ENCODE assay signal across 1 cellular context in the genomic region with DNA sequence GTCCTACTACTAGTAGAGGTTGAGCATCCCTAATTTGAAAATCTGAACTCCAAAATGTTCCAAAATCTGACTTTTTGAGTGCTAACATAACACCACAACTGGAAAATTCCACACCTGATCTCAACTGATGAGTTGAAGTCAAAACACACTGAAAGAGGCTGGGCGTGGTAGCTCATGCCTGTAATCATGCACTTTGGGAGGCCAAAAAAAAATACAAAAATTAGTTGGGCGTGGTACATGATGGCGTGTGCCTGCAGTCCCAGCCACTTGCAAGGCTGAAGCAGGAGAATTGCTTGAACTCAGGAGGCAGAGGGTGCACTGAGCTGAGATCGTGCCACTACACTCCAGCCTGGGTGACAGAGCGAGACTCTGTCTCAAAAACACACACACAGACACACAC.
TF ChIP-seq lines count a peak whose summit lies in the region.

No MANE protein-coding gene starts in this region.

TF ChIP-seq in K562, 482 proteins besides CTCF, POLR2A, EP300 and RAD21 (continued from another document):
- TF ChIP-seq, protein P1, sequence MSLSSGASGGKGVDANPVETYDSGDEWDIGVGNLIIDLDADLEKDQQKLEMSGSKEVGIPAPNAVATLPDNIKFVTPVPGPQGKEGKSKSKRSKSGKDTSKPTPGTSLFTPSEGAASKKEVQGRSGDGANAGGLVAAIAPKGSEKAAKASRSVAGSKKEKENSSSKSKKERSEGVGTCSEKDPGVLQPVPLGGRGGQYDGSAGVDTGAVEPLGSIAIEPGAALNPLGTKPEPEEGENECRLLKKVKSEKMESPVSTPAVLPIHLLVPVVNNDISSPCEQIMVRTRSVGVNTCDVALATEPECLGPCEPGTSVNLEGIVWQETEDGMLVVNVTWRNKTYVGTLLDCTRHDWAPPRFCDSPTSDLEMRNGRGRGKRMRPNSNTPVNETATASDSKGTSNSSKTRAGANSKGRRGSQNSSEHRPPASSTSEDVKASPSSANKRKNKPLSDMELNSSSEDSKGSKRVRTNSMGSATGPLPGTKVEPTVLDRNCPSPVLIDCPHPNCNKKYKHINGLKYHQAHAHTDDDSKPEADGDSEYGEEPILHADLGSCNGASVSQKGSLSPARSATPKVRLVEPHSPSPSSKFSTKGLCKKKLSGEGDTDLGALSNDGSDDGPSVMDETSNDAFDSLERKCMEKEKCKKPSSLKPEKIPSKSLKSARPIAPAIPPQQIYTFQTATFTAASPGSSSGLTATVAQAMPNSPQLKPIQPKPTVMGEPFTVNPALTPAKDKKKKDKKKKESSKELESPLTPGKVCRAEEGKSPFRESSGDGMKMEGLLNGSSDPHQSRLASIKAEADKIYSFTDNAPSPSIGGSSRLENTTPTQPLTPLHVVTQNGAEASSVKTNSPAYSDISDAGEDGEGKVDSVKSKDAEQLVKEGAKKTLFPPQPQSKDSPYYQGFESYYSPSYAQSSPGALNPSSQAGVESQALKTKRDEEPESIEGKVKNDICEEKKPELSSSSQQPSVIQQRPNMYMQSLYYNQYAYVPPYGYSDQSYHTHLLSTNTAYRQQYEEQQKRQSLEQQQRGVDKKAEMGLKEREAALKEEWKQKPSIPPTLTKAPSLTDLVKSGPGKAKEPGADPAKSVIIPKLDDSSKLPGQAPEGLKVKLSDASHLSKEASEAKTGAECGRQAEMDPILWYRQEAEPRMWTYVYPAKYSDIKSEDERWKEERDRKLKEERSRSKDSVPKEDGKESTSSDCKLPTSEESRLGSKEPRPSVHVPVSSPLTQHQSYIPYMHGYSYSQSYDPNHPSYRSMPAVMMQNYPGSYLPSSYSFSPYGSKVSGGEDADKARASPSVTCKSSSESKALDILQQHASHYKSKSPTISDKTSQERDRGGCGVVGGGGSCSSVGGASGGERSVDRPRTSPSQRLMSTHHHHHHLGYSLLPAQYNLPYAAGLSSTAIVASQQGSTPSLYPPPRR (CRISPR knock-in tag; IDR thresholded peaks at IDR 0.05; ENCODE audit: borderline replicate concordance), result no peak
- TF ChIP-seq, protein P2, sequence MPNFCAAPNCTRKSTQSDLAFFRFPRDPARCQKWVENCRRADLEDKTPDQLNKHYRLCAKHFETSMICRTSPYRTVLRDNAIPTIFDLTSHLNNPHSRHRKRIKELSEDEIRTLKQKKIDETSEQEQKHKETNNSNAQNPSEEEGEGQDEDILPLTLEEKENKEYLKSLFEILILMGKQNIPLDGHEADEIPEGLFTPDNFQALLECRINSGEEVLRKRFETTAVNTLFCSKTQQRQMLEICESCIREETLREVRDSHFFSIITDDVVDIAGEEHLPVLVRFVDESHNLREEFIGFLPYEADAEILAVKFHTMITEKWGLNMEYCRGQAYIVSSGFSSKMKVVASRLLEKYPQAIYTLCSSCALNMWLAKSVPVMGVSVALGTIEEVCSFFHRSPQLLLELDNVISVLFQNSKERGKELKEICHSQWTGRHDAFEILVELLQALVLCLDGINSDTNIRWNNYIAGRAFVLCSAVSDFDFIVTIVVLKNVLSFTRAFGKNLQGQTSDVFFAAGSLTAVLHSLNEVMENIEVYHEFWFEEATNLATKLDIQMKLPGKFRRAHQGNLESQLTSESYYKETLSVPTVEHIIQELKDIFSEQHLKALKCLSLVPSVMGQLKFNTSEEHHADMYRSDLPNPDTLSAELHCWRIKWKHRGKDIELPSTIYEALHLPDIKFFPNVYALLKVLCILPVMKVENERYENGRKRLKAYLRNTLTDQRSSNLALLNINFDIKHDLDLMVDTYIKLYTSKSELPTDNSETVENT (CRISPR knock-in tag; IDR thresholded peaks at IDR 0.05), result no peak
- TF ChIP-seq RBFOX2 (IDR thresholded peaks at IDR 0.05; ENCODE audit: low read depth, low read length), result no peak
- TF ChIP-seq FOXA1 (IDR thresholded peaks at IDR 0.05; ENCODE audit: borderline replicate concordance), result no peak
- TF ChIP-seq, protein P3, sequence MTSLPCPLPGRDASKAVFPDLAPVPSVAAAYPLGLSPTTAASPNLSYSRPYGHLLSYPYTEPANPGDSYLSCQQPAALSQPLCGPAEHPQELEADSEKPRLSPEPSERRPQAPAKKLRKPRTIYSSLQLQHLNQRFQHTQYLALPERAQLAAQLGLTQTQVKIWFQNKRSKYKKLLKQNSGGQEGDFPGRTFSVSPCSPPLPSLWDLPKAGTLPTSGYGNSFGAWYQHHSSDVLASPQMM (CRISPR knock-in tag; IDR thresholded peaks at IDR 0.05), result no peak
- no peak for TF ChIP-seq TCF7L2 (IDR thresholded peaks at IDR 0.05; ENCODE audit: low read depth, low read length)
- TF ChIP-seq SETDB1 (IDR thresholded peaks at IDR 0.05; ENCODE audit: low read length), result no peak
- TF ChIP-seq HMG20A (CRISPR knock-in tag; conservative IDR thresholded peaks at IDR 0.05), result no peak
- no peak for TF ChIP-seq NFE2L1 (tag; IDR thresholded peaks at IDR 0.05; ENCODE audit: borderline replicate concordance, low read depth)
- TF ChIP-seq BCL6 (CRISPR knock-in tag; IDR thresholded peaks at IDR 0.05), result no peak
- TF ChIP-seq YY1 (IDR thresholded peaks at IDR 0.05; ENCODE audit: borderline replicate concordance in 1 of 3, control insufficient read depth in 1 of 3, extremely low read depth in 1 of 3, insufficient read depth in 3 of 3, insufficient read length in 1 of 3, insufficient replicate concordance in 2 of 3, low read depth in 1 of 3, low read length in 2 of 3), result no peak
- no peak for TF ChIP-seq SIN3B (IDR thresholded peaks at IDR 0.05; ENCODE audit: low read depth)
